Comparison of ENCODE assay signal across 8 cellular contexts in genomic region chr6:30793521-30794194, GRCh38. TPM values are rescaled to one million over a fixed set of nuclear protein-coding genes. Genes with fewer than 3 reads are reported as not detected.
A peak's percentile ranks its signal among the peaks of the same experiment; 100 is the strongest.
DNase-seq lines count a peak whose midpoint lies in the region; ATAC-seq, FAIRE-seq and TF ChIP-seq lines count a peak whose summit lies in the region.

No MANE protein-coding gene starts in this region.

- WGBS in endodermal cell (ENCODE audit: insufficient coverage in 1 of 2, insufficient read length in 1 of 2), 2 experiments: 89 to 100% methylated on average over 3 to 6 of the region's 6 CpGs

- H3K27me3 Mint-ChIP-seq in activated CD4-positive, alpha-beta T cell treated with anti-CD3 and anti-CD28 coated beads, Interleukin-2, amount 10 ng/mL, durations not matched to agents 7 days and 5 days: no peaks in the 10 kb centered on the region
- H3K27me3 Mint-ChIP-seq in activated B cell treated with CpG ODN at 0.5 μM for 24 hours: peaks cover 12% of the 10 kb centered on the region
- H3K27me3 Mint-ChIP-seq in endodermal cell (ENCODE audit: insufficient read depth): peaks cover 41% of the 10 kb centered on the region

- no peaks in the 10 kb centered on the region for H3K27me3 ChIP-seq in tibial artery
- H3K27me3 ChIP-seq in endodermal cell (ENCODE audit: control insufficient read depth, insufficient read depth, low read length, poor library complexity, severe bottlenecking): peaks cover 12% of the 10 kb centered on the region

- FAIRE-seq in H54 (lab: Jason Lieb, UNC): no peak

- H3K4me1 ChIP-seq in tibial artery (peaks cover 0 to 14% (median 0%) of the 10 kb centered on the region in 4 donors), endodermal cell (ENCODE audit: control insufficient read depth, insufficient read depth, low read length) (no peaks in the 10 kb centered on the region)

- peaks cover 2% of the 10 kb centered on the region for H3K36me3 Mint-ChIP-seq in activated CD4-positive, alpha-beta T cell treated with anti-CD3 and anti-CD28 coated beads, Interleukin-2, amount 10 ng/mL, durations not matched to agents 7 days and 5 days (ENCODE audit: low read depth)
- H3K36me3 Mint-ChIP-seq in activated B cell treated with CpG ODN at 0.5 μM for 24 hours (ENCODE audit: low read depth) (no peaks in the 10 kb centered on the region), endodermal cell (ENCODE audit: low read depth) (no peaks in the 10 kb centered on the region)

- H3K4me3 Mint-ChIP-seq in activated CD4-positive, alpha-beta T cell treated with anti-CD3 and anti-CD28 coated beads, Interleukin-2, amount 10 ng/mL, durations not matched to agents 7 days and 5 days: peak overlapping the region; percentile 56
- H3K4me3 Mint-ChIP-seq in activated B cell treated with CpG ODN at 0.5 μM for 24 hours: peak overlapping the region; percentile 28
- no peak overlapping the region for H3K4me3 Mint-ChIP-seq in endodermal cell

- H3K9me3 ChIP-seq in tibial artery: no peaks in the 10 kb centered on the region
- no peaks in the 10 kb centered on the region for H3K9me3 ChIP-seq in endodermal cell (ENCODE audit: control insufficient read depth, low read length)

- no peak for TF ChIP-seq POLR2A in H54 (IDR thresholded peaks at IDR 0.05; ENCODE audit: low read depth, low read length)

- DNase-seq in activated CD4-positive, alpha-beta T cell treated with anti-CD3 and anti-CD28 coated beads, Interleukin-2, amount 10 ng/mL, durations not matched to agents 7 days and 5 days: peak; percentile 36
- DNase-seq in activated CD4-positive, alpha-beta T cell treated with anti-CD3 and anti-CD28 coated beads, Interleukin-2, amount 50 U/mL, for 48 hours: no peak
- DNase-seq in activated B cell treated with CpG ODN at 0.5 μM for 24 hours (no peak), hepatic stellate cell (ENCODE audit: low spot score) (peak; percentile 43), tibial artery (no peak), H54 (ENCODE audit: insufficient read length, low spot score) (no peak), endodermal cell (no peak)

- no peaks in the 10 kb centered on the region for H3K9me3 Mint-ChIP-seq in activated CD4-positive, alpha-beta T cell treated with anti-CD3 and anti-CD28 coated beads, Interleukin-2, amount 10 ng/mL, durations not matched to agents 7 days and 5 days
- H3K9me3 Mint-ChIP-seq in activated B cell treated with CpG ODN at 0.5 μM for 24 hours: no peaks in the 10 kb centered on the region
- no peaks in the 10 kb centered on the region for H3K9me3 Mint-ChIP-seq in endodermal cell

- POLR2A ChIA-PET in activated CD4-positive, alpha-beta T cell treated with anti-CD3 and anti-CD28 coated beads, Interleukin-2, amount 10 ng/mL, durations not matched to agents 7 days and 5 days (lab: Charles Lee): interaction anchor here (0.5 to 0.8 kb wide), 3 partner anchors 21 to 85 kb away, joined by 3 to 4 read pairs (median 3); no protein-coding TSS in a partner anchor
- POLR2A ChIA-PET in activated B cell treated with CpG ODN at 0.5 μM for 24 hours (lab: Charles Lee): no interaction called here

- H3K27ac ChIP-seq in tibial artery: peak overlapping the region; percentile 51 to 63
- H3K27ac ChIP-seq in endodermal cell (ENCODE audit: low read depth, low read length): no peak overlapping the region

- peak; percentile 67 for ATAC-seq in activated B cell treated with CpG ODN at 0.5 μM for 24 hours (ENCODE audit: low read depth)
- no peak for ATAC-seq in GM19395 (IDR thresholded peaks at IDR 0.05; ENCODE audit: unreplicated experiment)

- intact Hi-C loops in activated B cell treated with CpG ODN at 0.5 μM for 24 hours (cut with micrococcal nuclease) (no loop called here), tibial artery (cut with DNase I; ENCODE audit: low total_unique reads) (no loop called here)

- H3K27ac Mint-ChIP-seq in activated CD4-positive, alpha-beta T cell treated with anti-CD3 and anti-CD28 coated beads, Interleukin-2, amount 10 ng/mL, durations not matched to agents 7 days and 5 days: peak overlapping the region; percentile 95
- H3K27ac Mint-ChIP-seq in activated B cell treated with CpG ODN at 0.5 μM for 24 hours: peak overlapping the region; percentile 82
- H3K27ac Mint-ChIP-seq in endodermal cell: no peak overlapping the region

- TF ChIP-seq CTCF in activated B cell treated with CpG ODN at 0.5 μM for 24 hours (IDR thresholded peaks at IDR 0.05) (no peak), tibial artery (IDR thresholded peaks at IDR 0.05) (no peak), endodermal cell (conservative IDR thresholded peaks at IDR 0.05) (no peak)

- CTCF ChIA-PET in activated CD4-positive, alpha-beta T cell treated with anti-CD3 and anti-CD28 coated beads, Interleukin-2, amount 10 ng/mL, durations not matched to agents 7 days and 5 days (lab: Charles Lee): interaction anchor here (0.8 to 1.3 kb wide), 3 partner anchors 39 to 129 kb away, joined by 3 to 4 read pairs (median 3); partner anchors contain the start of gene FLOT1
- CTCF ChIA-PET in activated B cell treated with CpG ODN at 0.5 μM for 24 hours (lab: Charles Lee): interaction anchor here (0.6 to 1.3 kb wide), 6 partner anchors 12 to 442 kb away, joined by 3 to 4 read pairs (median 3); no protein-coding TSS in a partner anchor

- H3K4me1 Mint-ChIP-seq in activated CD4-positive, alpha-beta T cell treated with anti-CD3 and anti-CD28 coated beads, Interleukin-2, amount 10 ng/mL, durations not matched to agents 7 days and 5 days: peaks cover 73% of the 10 kb centered on the region
- H3K4me1 Mint-ChIP-seq in activated B cell treated with CpG ODN at 0.5 μM for 24 hours (peaks cover 20% of the 10 kb centered on the region), endodermal cell (peaks cover 10% of the 10 kb centered on the region)

- H3K4me3 ChIP-seq in tibial artery (no peak overlapping the region), endodermal cell (ENCODE audit: low read length) (no peak overlapping the region)

- H3K9ac ChIP-seq in endodermal cell (ENCODE audit: extremely low read depth, low read length, poor library complexity, severe bottlenecking): no peak overlapping the region

- H3K36me3 ChIP-seq in tibial artery: no peaks in the 10 kb centered on the region
- no peaks in the 10 kb centered on the region for H3K36me3 ChIP-seq in endodermal cell (ENCODE audit: control insufficient read depth, insufficient read depth, low read length)

RNA-seq across cellular contexts. Expression of gene IER3, which starts 49.3 kb away (rescaled TPM):
- 10 to 100 TPM; 30.5 to 34.9 TPM for total RNA-seq in activated CD4-positive, alpha-beta T cell treated with anti-CD3 and anti-CD28 coated beads, Interleukin-2, amount 10 ng/mL, durations not matched to agents 7 days and 5 days
- total RNA-seq in activated B cell treated with CpG ODN at 0.5 μM for 24 hours (3.0 and 3.3 TPM in 2 replicates), endodermal cell (100 to 1,000 TPM; 102 to 136 TPM)
- 51.3 TPM for polyA plus RNA-seq in endodermal cell (2013, experiment 1 of 2)
- 74.4 TPM for polyA plus RNA-seq in endodermal cell (2013, experiment 2 of 2)

RNA-seq across cellular contexts. Expression of gene FLOT1, which starts 51.2 kb away (rescaled TPM):
- total RNA-seq in activated CD4-positive, alpha-beta T cell treated with anti-CD3 and anti-CD28 coated beads, Interleukin-2, amount 10 ng/mL, durations not matched to agents 7 days and 5 days: 100 to 1,000 TPM; 199 to 213 TPM
- total RNA-seq in activated B cell treated with CpG ODN at 0.5 μM for 24 hours (49.1 and 52.0 TPM in 2 replicates), endodermal cell (100 to 1,000 TPM; 121 to 141 TPM)
- 119 TPM for polyA plus RNA-seq in endodermal cell (2013, experiment 1 of 2)
- polyA plus RNA-seq in endodermal cell (2013, experiment 2 of 2): 111 TPM

Comparison
In these comparisons a context has a peak if more than half of its experiments do, and no peak if none do; other contexts are left out.
1. DNase-seq: peak in activated CD4-positive, alpha-beta T cell treated with anti-CD3 and anti-CD28 coated beads, Interleukin-2, amount 10 ng/mL, durations not matched to agents 7 days and 5 days (single experiment) and hepatic stellate cell (single experiment); none in activated CD4-positive, alpha-beta T cell treated with anti-CD3 and anti-CD28 coated beads, Interleukin-2, amount 50 U/mL, for 48 hours (0 of 2), activated B cell treated with CpG ODN at 0.5 μM for 24 hours (single experiment), tibial artery (0 of 2), H54 (single experiment) and endodermal cell (single experiment).